ENCODE assay signal across 23 cellular contexts in genomic region chr14:98015921-98016320, GRCh38.
"Had no signal": no experiment of that assay in that cellular context is flagged by ENCODE, and none has a peak within 500 bp of the region (broad histone marks: within the 10 kb centered on the region; RNA-seq: fewer than 3 reads in every experiment).

No MANE protein-coding gene starts in this region.

- H3K4me3 Mint-ChIP-seq: activated B cell treated with CpG ODN at 0.5 μM for 24 hours; activated CD4-positive, alpha-beta memory T cell treated with anti-CD3 and anti-CD28 coated beads for 36 hours; activated T-cell treated with anti-CD3 and anti-CD28 coated beads, Interleukin-2, amount 50 U/mL, for 24 hours; effector memory CD8-positive, alpha-beta T cell; immature natural killer cell; natural killer cell treated with Interleukin-12 subunit alpha and Interleukin-12 subunit beta and Interleukin-15 and Interleukin-18, amount 100 ng/mL, for 72 hours; stimulated activated naive B cell treated with anti-CD40 and anti-IgM and Interleukin-4, amounts not matched to agents 10 μg/mL and 1 μg/mL and 100 μg/mL, for 72 hours; T-helper 1 cell treated with Interleukin-12 subunit alpha and Interleukin-12 subunit beta and Interleukin-4 antibody, amounts not matched to agents 30 μg/mL and 1 μg/mL, for 36 hours had no signal

- H3K4me1 Mint-ChIP-seq: activated B cell treated with CpG ODN at 0.5 μM for 24 hours; stimulated activated naive B cell treated with anti-CD40 and anti-IgM and Interleukin-4, amounts not matched to agents 10 μg/mL and 1 μg/mL and 100 μg/mL, for 72 hours had no signal

- DNase-seq: activated B cell treated with CpG ODN at 0.5 μM for 24 hours; activated CD4-positive, alpha-beta memory T cell treated with anti-CD3 and anti-CD28 coated beads for 36 hours; activated CD4-positive, alpha-beta T cell treated with anti-CD3 and anti-CD28 coated beads for 4 hours; activated naive CD4-positive, alpha-beta T cell treated with anti-CD3 and anti-CD28 coated beads, Interleukin-2, amount 50 U/mL, for 16 hours; activated T-cell treated with anti-CD3 and anti-CD28 coated beads, Interleukin-2, amount 50 U/mL, for 24 hours; amniotic stem cell; colonic mucosa; effector memory CD8-positive, alpha-beta T cell; glutamatergic neuron; immature natural killer cell; left lung; retina; stimulated activated CD4-positive, alpha-beta T cell treated with anti-CD3 and anti-CD28 coated beads, Interleukin-2, amount 100 ng/mL, for 48 hours; stimulated activated CD8-positive, alpha-beta memory T cell treated with anti-CD3 and anti-CD28 coated beads, Interleukin-4, amount 100 ng/mL, for 48 hours; stimulated activated naive B cell treated with anti-CD40 and anti-IgM and Interleukin-4, amounts not matched to agents 10 μg/mL and 1 μg/mL and 100 μg/mL, for 72 hours; upper lobe of left lung had no signal

- H3K4me1 ChIP-seq: breast epithelium, colonic mucosa, esophagus muscularis mucosa, left lung, upper lobe of left lung had no signal

- ATAC-seq: effector memory CD8-positive, alpha-beta T cell; left lung; natural killer cell treated with Interleukin-12 subunit alpha and Interleukin-12 subunit beta and Interleukin-15 and Interleukin-18, amount 100 ng/mL, for 72 hours; stimulated activated naive B cell treated with anti-CD40 and anti-IgM and Interleukin-4, amounts not matched to agents 10 μg/mL and 1 μg/mL and 100 μg/mL, for 72 hours had no signal

- H3K9me3 Mint-ChIP-seq: activated CD4-positive, alpha-beta memory T cell treated with anti-CD3 and anti-CD28 coated beads for 36 hours; activated T-cell treated with anti-CD3 and anti-CD28 coated beads, Interleukin-2, amount 50 U/mL, for 24 hours; effector memory CD8-positive, alpha-beta T cell; natural killer cell treated with Interleukin-12 subunit alpha and Interleukin-12 subunit beta and Interleukin-15 and Interleukin-18, amount 100 ng/mL, for 72 hours had no signal

- H3K36me3 Mint-ChIP-seq: activated CD4-positive, alpha-beta memory T cell treated with anti-CD3 and anti-CD28 coated beads for 36 hours; immature natural killer cell; natural killer cell treated with Interleukin-12 subunit alpha and Interleukin-12 subunit beta and Interleukin-15 and Interleukin-18, amount 100 ng/mL, for 72 hours; stimulated activated naive B cell treated with anti-CD40 and anti-IgM and Interleukin-4, amounts not matched to agents 10 μg/mL and 1 μg/mL and 100 μg/mL, for 72 hours had no signal

- H3K27ac Mint-ChIP-seq: activated B cell treated with CpG ODN at 0.5 μM for 24 hours; activated CD4-positive, alpha-beta memory T cell treated with anti-CD3 and anti-CD28 coated beads for 36 hours; activated T-cell treated with anti-CD3 and anti-CD28 coated beads, Interleukin-2, amount 50 U/mL, for 24 hours; immature natural killer cell; natural killer cell treated with Interleukin-12 subunit alpha and Interleukin-12 subunit beta and Interleukin-15 and Interleukin-18, amount 100 ng/mL, for 72 hours; progenitor cell of endocrine pancreas; stimulated activated naive B cell treated with anti-CD40 and anti-IgM and Interleukin-4, amounts not matched to agents 10 μg/mL and 1 μg/mL and 100 μg/mL, for 72 hours; T-helper 1 cell treated with Interleukin-12 subunit alpha and Interleukin-12 subunit beta and Interleukin-4 antibody, amounts not matched to agents 30 μg/mL and 1 μg/mL, for 36 hours had no signal

- H3K9me3 ChIP-seq: breast epithelium, colonic mucosa, esophagus muscularis mucosa, left lung, upper lobe of left lung had no signal

- H3K27me3 Mint-ChIP-seq: activated B cell treated with CpG ODN at 0.5 μM for 24 hours; activated CD4-positive, alpha-beta memory T cell treated with anti-CD3 and anti-CD28 coated beads for 36 hours; activated T-cell treated with anti-CD3 and anti-CD28 coated beads, Interleukin-2, amount 50 U/mL, for 24 hours; effector memory CD8-positive, alpha-beta T cell had no signal

- H3K27me3 ChIP-seq: colonic mucosa, esophagus muscularis mucosa, left lung, upper lobe of left lung had no signal

- H3K36me3 ChIP-seq: breast epithelium, colonic mucosa, esophagus muscularis mucosa, left lung, upper lobe of left lung had no signal

- H3K4me3 ChIP-seq: breast epithelium, colonic mucosa, dorsolateral prefrontal cortex, esophagus muscularis mucosa, hepatocyte, left lung, upper lobe of left lung had no signal

- H3K27ac ChIP-seq: breast epithelium, colonic mucosa, dorsolateral prefrontal cortex, esophagus muscularis mucosa, hepatocyte, left lung, upper lobe of left lung had no signal
